Comparison of ENCODE assay signal across 9 cellular contexts in genomic region chr2:18378020-18378653, GRCh38.
A peak's percentile ranks its signal among the peaks of the same experiment; 100 is the strongest.
DNase-seq lines count a peak whose midpoint lies in the region; ATAC-seq and TF ChIP-seq lines count a peak whose summit lies in the region.
"Had no signal": no experiment of that assay in that cellular context is flagged by ENCODE, and none has a peak within 500 bp of the region (broad histone marks: within the 10 kb centered on the region; RNA-seq: fewer than 3 reads in every experiment).

No MANE protein-coding gene starts in this region.

- no peaks in the 10 kb centered on the region for H3K79me2 ChIP-seq in mesendoderm (ENCODE audit: control insufficient read depth, insufficient read depth, low read length)

- H3K27me3 ChIP-seq in endodermal cell (ENCODE audit: control insufficient read depth, insufficient read depth, low read length, poor library complexity, severe bottlenecking) (peaks cover 5% of the 10 kb centered on the region), mesendoderm (ENCODE audit: insufficient read depth, low read length, poor library complexity) (no peaks in the 10 kb centered on the region)

- no peak overlapping the region for H2BK120ac ChIP-seq in mesendoderm (ENCODE audit: low read depth, low read length)

- H3K4me1 ChIP-seq in endodermal cell (ENCODE audit: control insufficient read depth, insufficient read depth, low read length) (no peaks in the 10 kb centered on the region), mesendoderm (ENCODE audit: control insufficient read depth, low read depth, low read length) (no peaks in the 10 kb centered on the region)

- no peaks in the 10 kb centered on the region for H3K36me3 Mint-ChIP-seq in activated naive CD4-positive, alpha-beta T cell treated with anti-CD3 and anti-CD28 coated beads for 36 hours (ENCODE audit: low read depth)
- H3K36me3 Mint-ChIP-seq in endodermal cell (ENCODE audit: low read depth): no peaks in the 10 kb centered on the region

- peaks cover 11% of the 10 kb centered on the region for H3K27me3 Mint-ChIP-seq in activated naive CD4-positive, alpha-beta T cell treated with anti-CD3 and anti-CD28 coated beads for 36 hours (ENCODE audit: low read depth)
- peaks cover 7% of the 10 kb centered on the region for H3K27me3 Mint-ChIP-seq in endodermal cell (ENCODE audit: insufficient read depth)

- H3K79me1 ChIP-seq in mesendoderm (ENCODE audit: low read length): no peaks in the 10 kb centered on the region

- peak; percentile 90 for ATAC-seq in GM21737 (IDR thresholded peaks at IDR 0.05; ENCODE audit: unreplicated experiment)
- ATAC-seq in HG02763 (IDR thresholded peaks at IDR 0.05; ENCODE audit: unreplicated experiment): no peak

- CTCF ChIA-PET in activated naive CD4-positive, alpha-beta T cell treated with anti-CD3 and anti-CD28 coated beads for 36 hours (lab: Charles Lee): interaction anchor here (0.8 to 1.4 kb wide), 9 partner anchors 8 to 526 kb away, joined by 3 to 4 read pairs (median 3); no protein-coding TSS in a partner anchor

- H3K9ac ChIP-seq in endodermal cell (ENCODE audit: extremely low read depth, low read length, poor library complexity, severe bottlenecking) (no peak overlapping the region), mesendoderm (ENCODE audit: low read length) (no peak overlapping the region)

- no peak overlapping the region for H3K27ac Mint-ChIP-seq in activated naive CD4-positive, alpha-beta T cell treated with anti-CD3 and anti-CD28 coated beads for 36 hours
- H3K27ac Mint-ChIP-seq in endodermal cell: no peak overlapping the region

- H3K36me3 ChIP-seq in endodermal cell (ENCODE audit: control insufficient read depth, insufficient read depth, low read length) (no peaks in the 10 kb centered on the region), mesendoderm (ENCODE audit: control insufficient read depth, insufficient read depth, low read length) (no peaks in the 10 kb centered on the region)

- peak; percentile 46 for DNase-seq in activated naive CD4-positive, alpha-beta T cell treated with anti-CD3 and anti-CD28 coated beads for 36 hours
- DNase-seq in activated naive CD4-positive, alpha-beta T cell treated with anti-CD3 and anti-CD28 coated beads, Interleukin-2, amount 50 U/mL, for 16 hours: no peak
- peak; percentile 28 for DNase-seq in Jurkat, Clone E6-1 (ENCODE audit: low read depth, low spot score)
- peak; percentile 52 for DNase-seq in RKO (ENCODE audit: low spot score)
- DNase-seq in endodermal cell: peak; percentile 73
- peak; percentile 67 for DNase-seq in mesendoderm

- H2BK5ac ChIP-seq in mesendoderm (ENCODE audit: low read length): no peak overlapping the region

- no peak overlapping the region for H4K8ac ChIP-seq in mesendoderm (ENCODE audit: low read depth, low read length)

- no peak overlapping the region for H3K4ac ChIP-seq in mesendoderm (ENCODE audit: low read depth, low read length)

- no peak overlapping the region for H4K5ac ChIP-seq in mesendoderm (ENCODE audit: low read length)

- H3K4me1 Mint-ChIP-seq in activated naive CD4-positive, alpha-beta T cell treated with anti-CD3 and anti-CD28 coated beads for 36 hours (ENCODE audit: low read depth): no peaks in the 10 kb centered on the region
- H3K4me1 Mint-ChIP-seq in endodermal cell: no peaks in the 10 kb centered on the region
- H3K4me1 Mint-ChIP-seq: central memory CD8-positive, alpha-beta T cell had no signal

- H3K4me2 ChIP-seq in mesendoderm (ENCODE audit: low read length): no peak overlapping the region

- 0 to 40% methylated on average over 1 to 3 of the region's 4 CpGs for WGBS in endodermal cell (ENCODE audit: insufficient coverage in 1 of 2, insufficient read length in 1 of 2), 2 experiments
- no CpG with 5 or more reads among the region's 4 CpGs for WGBS in mesendoderm (ENCODE audit: extremely low coverage, insufficient coverage, low lambda C conversion rate)

- no peak overlapping the region for H3K27ac ChIP-seq in endodermal cell (ENCODE audit: low read depth, low read length)
- no peak overlapping the region for H3K27ac ChIP-seq in mesendoderm (ENCODE audit: low read depth, low read length)

- H3K23ac ChIP-seq in mesendoderm (ENCODE audit: low read length): no peak overlapping the region

- no peak overlapping the region for H3K4me3 ChIP-seq in Jurkat, Clone E6-1 (ENCODE audit: low read length)
- H3K4me3 ChIP-seq in endodermal cell (ENCODE audit: low read length) (no peak overlapping the region), mesendoderm (ENCODE audit: low read length) (no peak overlapping the region)

- intact Hi-C loops in activated naive CD4-positive, alpha-beta T cell treated with anti-CD3 and anti-CD28 coated beads for 36 hours (cut with micrococcal nuclease): loop anchor here (1.0 to 10.0 kb wide), 5 partner anchors 199 to 732 kb away; no protein-coding TSS in a partner anchor

- H3K18ac ChIP-seq in mesendoderm (ENCODE audit: low read length): no peak overlapping the region

- no peaks in the 10 kb centered on the region for H3K9me3 Mint-ChIP-seq in activated naive CD4-positive, alpha-beta T cell treated with anti-CD3 and anti-CD28 coated beads for 36 hours
- no peaks in the 10 kb centered on the region for H3K9me3 Mint-ChIP-seq in endodermal cell
- H3K9me3 Mint-ChIP-seq: central memory CD8-positive, alpha-beta T cell had no signal

- peak; percentile 92 for TF ChIP-seq CTCF in endodermal cell (conservative IDR thresholded peaks at IDR 0.05)

- H3K4me3 Mint-ChIP-seq in activated naive CD4-positive, alpha-beta T cell treated with anti-CD3 and anti-CD28 coated beads for 36 hours: no peak overlapping the region
- H3K4me3 Mint-ChIP-seq in endodermal cell: no peak overlapping the region
- H3K4me3 Mint-ChIP-seq: central memory CD8-positive, alpha-beta T cell had no signal

- no peak overlapping the region for H2BK15ac ChIP-seq in mesendoderm (replicated peaks; ENCODE audit: low read depth)

- H3K56ac ChIP-seq in mesendoderm (ENCODE audit: low read length): no peak overlapping the region

- H2AK5ac ChIP-seq in mesendoderm (ENCODE audit: low read length): no peak overlapping the region

- no peaks in the 10 kb centered on the region for H3K9me3 ChIP-seq in endodermal cell (ENCODE audit: control insufficient read depth, low read length)
